ENCODE assay signal across 1 cellular context in genomic region chr11:124115782-124116616, GRCh38.
TF ChIP-seq lines count a peak whose summit lies in the region.

No MANE protein-coding gene starts in this region.

TF ChIP-seq in HCT116, 20 proteins besides CTCF, POLR2A, EP300 and RAD21 (continued from another document):
- TF ChIP-seq REST (IDR thresholded peaks at IDR 0.05; ENCODE audit: low read depth): no peak
- TF ChIP-seq MAX (IDR thresholded peaks at IDR 0.05): no peak
- TF ChIP-seq SIN3A (IDR thresholded peaks at IDR 0.05; ENCODE audit: low read depth): no peak
- TF ChIP-seq YY1 (IDR thresholded peaks at IDR 0.05; ENCODE audit: extremely low read depth, insufficient replicate concordance, low read depth, low read length): no peak
- no peak for TF ChIP-seq EZH2phosphoT487 (IDR thresholded peaks at IDR 0.05; ENCODE audit: borderline replicate concordance)
- TF ChIP-seq ZNF274 (IDR thresholded peaks at IDR 0.05; ENCODE audit: low read depth, low read length): no peak
- TF ChIP-seq JUND (IDR thresholded peaks at IDR 0.05): no peak
- no peak for TF ChIP-seq CEBPB (IDR thresholded peaks at IDR 0.05; ENCODE audit: low read depth)
- TF ChIP-seq ZBTB33 (IDR thresholded peaks at IDR 0.05; ENCODE audit: extremely low read depth, insufficient replicate concordance, low read length): no peak
- TF ChIP-seq FOSL1 (IDR thresholded peaks at IDR 0.05; ENCODE audit: low read depth): no peak
- no peak for TF ChIP-seq TCF7L2 (IDR thresholded peaks at IDR 0.05; ENCODE audit: borderline replicate concordance, extremely low read depth, insufficient read depth, insufficient read length)
- TF ChIP-seq ATF3 (IDR thresholded peaks at IDR 0.05): no peak
